8 cellular contexts compared by ENCODE assay signal in the genomic region with DNA sequence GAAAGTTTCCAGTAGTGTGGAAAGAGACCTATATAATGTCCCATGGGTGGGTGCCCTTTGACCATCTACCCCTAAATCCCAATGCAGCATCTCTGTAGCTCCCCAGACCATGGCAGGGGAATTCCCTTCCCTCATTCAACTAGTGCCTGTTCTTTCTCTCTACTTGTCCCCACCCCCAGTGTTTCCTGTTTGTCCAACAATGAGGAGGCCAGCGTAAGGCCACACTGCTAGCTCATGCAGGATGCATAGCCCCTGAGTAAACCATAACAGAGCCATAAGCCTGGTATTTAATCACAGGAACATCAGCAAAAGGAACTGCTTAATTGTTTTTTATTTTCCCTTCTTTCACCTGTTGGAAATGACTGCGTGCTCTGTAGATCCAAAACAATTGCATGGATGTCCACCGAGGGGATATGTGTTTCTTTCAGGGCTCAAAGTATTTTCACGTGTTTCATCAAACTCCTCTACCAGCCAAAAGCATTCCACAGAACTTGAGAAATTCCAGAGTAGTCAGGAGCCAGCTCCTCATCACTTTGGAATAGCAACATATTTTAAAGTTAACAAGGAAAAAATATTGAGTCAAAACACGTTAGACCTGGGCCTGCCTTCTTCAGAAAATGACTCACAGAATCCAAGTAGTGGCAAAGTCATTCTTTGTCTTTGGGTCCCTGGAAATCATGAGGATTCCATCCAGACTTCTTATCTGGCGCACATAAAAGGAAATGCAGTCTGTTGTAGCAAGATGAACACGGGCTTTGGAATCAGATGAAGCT.
DNase-seq lines count a peak whose midpoint lies in the region; ATAC-seq lines count a peak whose summit lies in the region.
"Had no signal": no experiment of that assay in that cellular context is flagged by ENCODE, and none has a peak within 500 bp of the region (broad histone marks: within the 10 kb centered on the region; RNA-seq: fewer than 3 reads in every experiment).

No MANE protein-coding gene starts in this region.

- H2BK12ac ChIP-seq in neuronal stem cell (ENCODE audit: low read length) = no peak overlapping the region

- H2BK15ac ChIP-seq in neuronal stem cell (ENCODE audit: low read length) = no peak overlapping the region

- no peak overlapping the region for H3K18ac ChIP-seq in neuronal stem cell (ENCODE audit: low read length)

- H3K4ac ChIP-seq in neuronal stem cell (ENCODE audit: low read length) = no peak overlapping the region

- DNase-seq in pulmonary artery endothelial cell (ENCODE audit: low read depth, low spot score) (peak; percentile 86), HAP-1 (ENCODE audit: low spot score in 2 of 2) (no peak), neuronal stem cell (ENCODE audit: low spot score) (no peak), HuH-7 (ENCODE audit: low spot score) (no peak)
- DNase-seq: pancreas had no signal

- H3K27me3 ChIP-seq in HAP-1 (ENCODE audit: low read depth) (no peaks in the 10 kb centered on the region), neuronal stem cell (ENCODE audit: control insufficient read depth in 3 of 3, insufficient read depth in 3 of 3, low read depth in 1 of 3, low read length in 3 of 3) (no peaks in the 10 kb centered on the region)
- H3K27me3 ChIP-seq: pancreas had no signal

- H3K4me2 ChIP-seq in neuronal stem cell (ENCODE audit: insufficient read depth, low read length, poor library complexity, severe bottlenecking) = no peak overlapping the region

- in situ Hi-C loops in HAP-1 (cut with MboI; ENCODE audit: low sequenced_read_pairs) = no loop called here

- no peak overlapping the region for H2AK5ac ChIP-seq in neuronal stem cell (ENCODE audit: low read depth, low read length)

- no peak overlapping the region for H3K9ac ChIP-seq in neuronal stem cell (ENCODE audit: low read depth, low read length, poor library complexity)

- no peak overlapping the region for H2BK120ac ChIP-seq in neuronal stem cell (ENCODE audit: low read depth, low read length)

- no peak overlapping the region for H2AFZ ChIP-seq in neuronal stem cell (ENCODE audit: low read length)

- H3K4me1 ChIP-seq in HAP-1 = no peaks in the 10 kb centered on the region
- peaks cover 6 to 14% of the 10 kb centered on the region in 2 donors for H3K4me1 ChIP-seq in neuronal stem cell (ENCODE audit: control insufficient read depth in 2 of 2, insufficient read depth in 1 of 2, low read depth in 1 of 2, low read length in 2 of 2)
- H3K4me1 ChIP-seq: pancreas had no signal

- H3K23ac ChIP-seq in neuronal stem cell (ENCODE audit: low read depth, low read length, poor library complexity) = no peak overlapping the region

- no peak overlapping the region for H3K4me3 ChIP-seq in HAP-1
- no peak overlapping the region for H3K4me3 ChIP-seq in neuronal stem cell (ENCODE audit: low read length in 2 of 2)
- H3K4me3 ChIP-seq: pancreas had no signal

- H3K9me3 ChIP-seq in HAP-1 = no peaks in the 10 kb centered on the region
- no peaks in the 10 kb centered on the region for H3K9me3 ChIP-seq in neuronal stem cell (replicated peaks in 1 of 2; ENCODE audit: control insufficient read depth in 2 of 2, insufficient read depth in 1 of 2, low read depth in 1 of 2, low read length in 2 of 2)
- H3K9me3 ChIP-seq: pancreas had no signal

- no CpG with 5 or more reads among the region's 7 CpGs for WGBS in neuronal stem cell (ENCODE audit: extremely low coverage in 2 of 2, insufficient read length in 2 of 2, insufficient replicate concordance in 1 of 2), 2 donors

- no peak overlapping the region for H2BK5ac ChIP-seq in neuronal stem cell (ENCODE audit: low read length)

- H4K91ac ChIP-seq in neuronal stem cell (ENCODE audit: low read depth, low read length, poor library complexity) = no peak overlapping the region

- H3K27ac ChIP-seq in cingulate gyrus (ENCODE audit: low read depth, low read length) = peak overlapping the region; percentile 49
- H3K27ac ChIP-seq in neuronal stem cell (replicated peaks; ENCODE audit: low read length) = no peak overlapping the region
- H3K27ac ChIP-seq: pancreas had no signal

- H3K79me1 ChIP-seq in neuronal stem cell (ENCODE audit: low read depth, low read length) = no peaks in the 10 kb centered on the region

- H3K36me3 ChIP-seq in HAP-1 (replicated peaks) (no peaks in the 10 kb centered on the region), neuronal stem cell (replicated peaks in 1 of 2; ENCODE audit: control insufficient read depth in 2 of 2, insufficient read depth in 2 of 2, low read length in 2 of 2) (peaks cover 9 to 82% of the 10 kb centered on the region in 2 donors)
- H3K36me3 ChIP-seq: pancreas had no signal

- H4K8ac ChIP-seq in neuronal stem cell (ENCODE audit: low read depth, low read length) = no peak overlapping the region

- no peak overlapping the region for H3K14ac ChIP-seq in neuronal stem cell (ENCODE audit: low read length)

- ATAC-seq in GM19023 (IDR thresholded peaks at IDR 0.05; ENCODE audit: unreplicated experiment) (peak; percentile 35), HG03457 (IDR thresholded peaks at IDR 0.05; ENCODE audit: unreplicated experiment) (peak; percentile 20)
